ENCODE assay signal across 25 cellular contexts in the genomic region with DNA sequence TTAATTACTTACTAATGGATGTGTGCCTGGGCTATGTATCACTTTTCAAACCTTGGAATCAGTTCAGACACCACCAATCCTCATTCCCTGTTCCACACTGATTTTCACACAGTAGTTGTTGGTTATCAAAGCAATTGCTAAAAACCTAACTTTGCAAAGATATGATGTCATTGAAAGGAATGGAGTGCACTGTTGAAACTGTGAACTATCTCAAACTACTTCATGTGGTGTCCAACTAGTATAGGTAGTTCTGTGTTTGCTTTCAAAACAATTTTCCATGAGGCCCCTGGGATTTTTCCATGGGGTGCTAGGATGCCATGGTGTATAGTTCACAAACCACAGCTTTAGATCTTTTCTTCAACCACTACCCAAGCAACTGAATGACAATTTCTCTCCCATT.
"Had no signal": no experiment of that assay in that cellular context is flagged by ENCODE, and none has a peak within 500 bp of the region (broad histone marks: within the 10 kb centered on the region; RNA-seq: fewer than 3 reads in every experiment).

No MANE protein-coding gene starts in this region.

- H3K79me2 ChIP-seq: parathyroid adenoma had no signal

- H3K27me3 ChIP-seq: breast epithelium, colonic mucosa, dorsolateral prefrontal cortex, hepatocyte, neutrophil, stomach, suprapubic skin, tibial nerve had no signal

- ATAC-seq: activated T-cell treated with anti-CD3 and anti-CD28 coated beads, Interleukin-2, amount 50 U/mL, for 72 hours; esophagus mucosa; left ventricle myocardium superior; natural killer cell treated with Interleukin-12 subunit alpha and Interleukin-12 subunit beta and Interleukin-15 and Interleukin-18, amount 100 ng/mL, for 72 hours; right cardiac atrium had no signal

- H3K9me3 ChIP-seq: breast epithelium, colonic mucosa, neutrophil, stomach, suprapubic skin, tibial nerve had no signal

- H3K27ac ChIP-seq: breast epithelium, colonic mucosa, dorsolateral prefrontal cortex, hepatocyte, neutrophil, parathyroid adenoma, skin epidermis, stomach, suprapubic skin, tibial nerve had no signal

- H3K36me3 ChIP-seq: breast epithelium, colonic mucosa had no signal

- H3K4me1 ChIP-seq: breast epithelium, colonic mucosa, parathyroid adenoma, tibial nerve had no signal

- H3K4me2 ChIP-seq: hepatocyte had no signal

- DNase-seq: activated CD4-positive, alpha-beta T cell treated with anti-CD3 and anti-CD28 coated beads for 1 hour; activated CD4-positive, alpha-beta T cell treated with anti-CD3 and anti-CD28 coated beads, Interleukin-2, amount 50 U/mL, for 48 hours; activated effector memory CD4-positive, alpha-beta T cell treated with Interleukin-2 at 50 U/mL for 16 hours; activated naive CD4-positive, alpha-beta T cell treated with anti-CD3 and anti-CD28 coated beads for 36 hours; activated T-cell treated with anti-CD3 and anti-CD28 coated beads, Interleukin-2, amount 50 U/mL, for 72 hours; anterior cingulate cortex; colonic mucosa; dorsolateral prefrontal cortex; effector memory CD8-positive, alpha-beta T cell; glutamatergic neuron; immature natural killer cell; left ventricle myocardium superior; mammary epithelial cell; right cardiac atrium; stimulated activated CD4-positive, alpha-beta T cell treated with anti-CD3 and anti-CD28 coated beads, Interleukin-1b, Interleukin-23, amount 100 ng/mL, for 48 hours; stomach had no signal

- H3K9ac ChIP-seq: parathyroid adenoma had no signal

- H3K4me3 ChIP-seq: breast epithelium, colonic mucosa, dorsolateral prefrontal cortex, hepatocyte, skin epidermis, stomach, suprapubic skin, tibial nerve had no signal

- H2AFZ ChIP-seq: hepatocyte, parathyroid adenoma had no signal
